Comparison of ENCODE assay signal across 8 cellular contexts in genomic region chr3:126522363-126522788, GRCh38. TPM values are rescaled to one million over a fixed set of nuclear protein-coding genes. Genes with fewer than 3 reads are reported as not detected.
DNase-seq lines count a peak whose midpoint lies in the region; ATAC-seq and TF ChIP-seq lines count a peak whose summit lies in the region.

No MANE protein-coding gene starts in this region.

- BruUV-seq in PC-9 (replicated peaks; lab: Mats Ljungman, UMichigan) = no TSS peak

- H3K27ac Mint-ChIP-seq in CD4-positive, alpha-beta memory T cell = no peak overlapping the region
- H3K27ac Mint-ChIP-seq in osteocyte (ENCODE audit: unreplicated experiment) = no peak overlapping the region

- no peaks in the 10 kb centered on the region; the same call in 1 of the 2 replicates for H4K20me1 ChIP-seq in PC-9 (ENCODE audit: insufficient read depth)

- no peak overlapping the region for H3K4me2 ChIP-seq in PC-9

- H3K9me3 Mint-ChIP-seq in CD4-positive, alpha-beta memory T cell = no peaks in the 10 kb centered on the region
- H3K9me3 Mint-ChIP-seq in osteocyte (ENCODE audit: unreplicated experiment) = no peaks in the 10 kb centered on the region

- POLR2A ChIA-PET in CD4-positive, alpha-beta memory T cell (lab: Charles Lee; ENCODE audit: partially characterized antibody) = no interaction called here
- POLR2A ChIA-PET in PC-9 (lab: Charles Lee; ENCODE audit: unreplicated experiment) = no interaction called here

- H3K27me3 ChIP-seq in CD4-positive, alpha-beta memory T cell (ENCODE audit: insufficient read depth, low read length) = no peaks in the 10 kb centered on the region
- H3K27me3 ChIP-seq in PC-9 (ENCODE audit: insufficient read depth, low read depth) = peaks cover 28% of the 10 kb centered on the region; the same call in 1 of the 2 replicates
- no peaks in the 10 kb centered on the region for H3K27me3 ChIP-seq in aorta (ENCODE audit: control insufficient read depth in 1 of 2, insufficient read depth in 2 of 2, low read length in 1 of 2)

- H3K27ac ChIP-seq in CD4-positive, alpha-beta memory T cell (ENCODE audit: low read depth, low read length) = no peak overlapping the region
- H3K27ac ChIP-seq in PC-9 (no peak overlapping the region), aorta (ENCODE audit: low read depth in 1 of 2, low read length in 2 of 2) (no peak overlapping the region)

- no peaks in the 10 kb centered on the region for H3K79me2 ChIP-seq in PC-9 (ENCODE audit: low read depth)

- intact Hi-C loops in CD4-positive, alpha-beta memory T cell (cut with micrococcal nuclease) = loop anchor here (1.0 kb wide), 1 partner anchor 1025 kb away; no protein-coding TSS in a partner anchor
- intact Hi-C loops in PC-9 (cut with micrococcal nuclease; ENCODE audit: unreplicated experiment) (loop anchor here (2.0 to 5.0 kb wide), 6 partner anchors 45 to 1022 kb away; partner anchors contain the start of gene ZXDC), aorta (cut with DNase I) (loop anchor here (2.0 to 10.0 kb wide), 3 partner anchors 935 to 1024 kb away; no protein-coding TSS in a partner anchor)

- no peak overlapping the region for H2AFZ ChIP-seq in PC-9

- H3K4me1 ChIP-seq in CD4-positive, alpha-beta memory T cell (ENCODE audit: insufficient read depth, low read length) = no peaks in the 10 kb centered on the region
- H3K4me1 ChIP-seq in PC-9 (replicated peaks; ENCODE audit: insufficient read depth) (no peaks in the 10 kb centered on the region), aorta (ENCODE audit: control insufficient read depth in 1 of 2, insufficient read depth in 2 of 2, low read length in 2 of 2) (no peaks in the 10 kb centered on the region)

- peaks cover 13 to 14% of the 10 kb centered on the region in 2 donors for H3K27me3 Mint-ChIP-seq in CD4-positive, alpha-beta memory T cell
- H3K27me3 Mint-ChIP-seq in osteocyte (ENCODE audit: unreplicated experiment) = peaks cover 35% of the 10 kb centered on the region

- H3K4me3 Mint-ChIP-seq in CD4-positive, alpha-beta memory T cell = no peak overlapping the region
- H3K4me3 Mint-ChIP-seq in osteocyte (ENCODE audit: unreplicated experiment) = no peak overlapping the region

- CTCF ChIA-PET in CD4-positive, alpha-beta memory T cell (lab: Charles Lee; ENCODE audit: partially characterized antibody) = interaction anchor here (0.6 to 3.0 kb wide), 20 partner anchors 8 to 1027 kb away, joined by 3 to 23 read pairs (median 5); partner anchors contain the start of gene ZXDC
- CTCF ChIA-PET in PC-9 (lab: Charles Lee) = interaction anchor here (0.5 to 0.9 kb wide), 3 partner anchors 60 to 1026 kb away, joined by 3 read pairs; no protein-coding TSS in a partner anchor

- no peaks in the 10 kb centered on the region for H3K9me2 ChIP-seq in PC-9 (ENCODE audit: insufficient read depth)

- WGBS in aorta, 2 donors = 0 to 1% methylated on average over 6 of the region's 6 CpGs

- H3F3A ChIP-seq in PC-9 (ENCODE audit: insufficient read depth, low read depth) = no peaks in the 10 kb centered on the region

- H3K9me3 ChIP-seq in CD4-positive, alpha-beta memory T cell (ENCODE audit: control insufficient read depth in 1 of 2, low read length in 2 of 2) = no peaks in the 10 kb centered on the region
- H3K9me3 ChIP-seq in PC-9 (ENCODE audit: insufficient read depth, low read depth) = no peaks in the 10 kb centered on the region
- no peaks in the 10 kb centered on the region for H3K9me3 ChIP-seq in aorta (ENCODE audit: control insufficient read depth, low read length)

- ATAC-seq in aorta (ENCODE audit: low FRiP score) (no peak), GM19452 (IDR thresholded peaks at IDR 0.05; ENCODE audit: unreplicated experiment) (no peak)

- DNase-seq in CD4-positive, alpha-beta memory T cell = peak in 4 of 5 donors; percentile 24 to 43 (median 30)
- peak; percentile 12 for DNase-seq in HCEC 1CT
- DNase-seq in PC-9 = peak in 1 of 2 experiments; percentile 55
- DNase-seq in activated effector memory CD4-positive, alpha-beta T cell treated with anti-CD3 and anti-CD28 coated beads, Interleukin-2, amount 50 U/mL, for 16 hours = peak; percentile 81
- peak; percentile 62 for DNase-seq in germinal center (ENCODE audit: low spot score)
- DNase-seq in osteocyte (ENCODE audit: extremely low spot score, unreplicated experiment) = no peak
- DNase-seq in aorta = peak; percentile 62 to 84

- no peaks in the 10 kb centered on the region for H3K4me1 Mint-ChIP-seq in CD4-positive, alpha-beta memory T cell
- no peaks in the 10 kb centered on the region for H3K4me1 Mint-ChIP-seq in osteocyte (ENCODE audit: unreplicated experiment)

- no peaks in the 10 kb centered on the region for H3K36me3 Mint-ChIP-seq in CD4-positive, alpha-beta memory T cell
- no peaks in the 10 kb centered on the region for H3K36me3 Mint-ChIP-seq in osteocyte (ENCODE audit: unreplicated experiment)

- no peaks in the 10 kb centered on the region for H3K36me3 ChIP-seq in CD4-positive, alpha-beta memory T cell (ENCODE audit: insufficient read depth, low read length)
- H3K36me3 ChIP-seq in PC-9 (ENCODE audit: low read depth) (no peaks in the 10 kb centered on the region), aorta (ENCODE audit: control insufficient read depth in 1 of 2, insufficient read depth in 2 of 2, low read length in 1 of 2) (no peaks in the 10 kb centered on the region)

- no peak overlapping the region for H3K4me3 ChIP-seq in CD4-positive, alpha-beta memory T cell (ENCODE audit: low read length in 2 of 2)
- H3K4me3 ChIP-seq in PC-9 (no peak overlapping the region), aorta (ENCODE audit: low read length in 2 of 2) (no peak overlapping the region)

- TF ChIP-seq CTCF in PC-9 (conservative IDR thresholded peaks at IDR 0.05) (peak; percentile 93), osteocyte (IDR thresholded peaks at IDR 0.05) (peak; percentile 87)

RNA-seq across cellular contexts. Expression of gene CHST13, which starts 1.6 kb away (rescaled TPM):
- under 1 TPM; 0.23 to 0.42 TPM for total RNA-seq in CD4-positive, alpha-beta memory T cell
- not detected for polyA plus RNA-seq in CD4-positive, alpha-beta memory T cell
- 0.52 and 1.2 TPM in 2 replicates for total RNA-seq in PC-9 (2021)
- not detected in 2 replicates for total RNA-seq in osteocyte
- total RNA-seq in aorta = under 1 TPM; 0.33 to 0.55 TPM
- not detected for polyA plus RNA-seq in aorta

RNA-seq across cellular contexts. Expression of gene UROC1, which starts 4.8 kb away (rescaled TPM):
- not detected for total RNA-seq in CD4-positive, alpha-beta memory T cell
- not detected for polyA plus RNA-seq in CD4-positive, alpha-beta memory T cell
- total RNA-seq in PC-9 (2021) (not detected in 2 replicates), osteocyte (not detected in 2 replicates), aorta (not detected)
- polyA plus RNA-seq in aorta = not detected

RNA-seq across cellular contexts. Expression of gene C3orf22, which starts 36.4 kb away (rescaled TPM):
- total RNA-seq in CD4-positive, alpha-beta memory T cell = not detected
- not detected for polyA plus RNA-seq in CD4-positive, alpha-beta memory T cell
- not detected in 2 replicates for total RNA-seq in PC-9 (2021)
- not detected in 2 replicates for total RNA-seq in osteocyte
- not detected for total RNA-seq in aorta
- not detected for polyA plus RNA-seq in aorta

RNA-seq across cellular contexts. Expression of gene ZXDC, which starts 46.7 kb away (rescaled TPM):
- total RNA-seq in CD4-positive, alpha-beta memory T cell = 10 to 100 TPM; 58.2 to 66.3 TPM
- polyA plus RNA-seq in CD4-positive, alpha-beta memory T cell = 10 to 100 TPM; 10.3 to 27.7 TPM
- total RNA-seq in PC-9 (2021) (52.9 and 55.4 TPM in 2 replicates), osteocyte (30.7 and 31.8 TPM in 2 replicates), aorta (10 to 100 TPM; 35.7 to 37.5 TPM)
- 10 to 100 TPM in 1 of 2 donors, 1 to 10 TPM in 1; 4.4 to 15.9 TPM for polyA plus RNA-seq in aorta
